Comparison of ENCODE assay signal across 8 cellular contexts in the genomic region with DNA sequence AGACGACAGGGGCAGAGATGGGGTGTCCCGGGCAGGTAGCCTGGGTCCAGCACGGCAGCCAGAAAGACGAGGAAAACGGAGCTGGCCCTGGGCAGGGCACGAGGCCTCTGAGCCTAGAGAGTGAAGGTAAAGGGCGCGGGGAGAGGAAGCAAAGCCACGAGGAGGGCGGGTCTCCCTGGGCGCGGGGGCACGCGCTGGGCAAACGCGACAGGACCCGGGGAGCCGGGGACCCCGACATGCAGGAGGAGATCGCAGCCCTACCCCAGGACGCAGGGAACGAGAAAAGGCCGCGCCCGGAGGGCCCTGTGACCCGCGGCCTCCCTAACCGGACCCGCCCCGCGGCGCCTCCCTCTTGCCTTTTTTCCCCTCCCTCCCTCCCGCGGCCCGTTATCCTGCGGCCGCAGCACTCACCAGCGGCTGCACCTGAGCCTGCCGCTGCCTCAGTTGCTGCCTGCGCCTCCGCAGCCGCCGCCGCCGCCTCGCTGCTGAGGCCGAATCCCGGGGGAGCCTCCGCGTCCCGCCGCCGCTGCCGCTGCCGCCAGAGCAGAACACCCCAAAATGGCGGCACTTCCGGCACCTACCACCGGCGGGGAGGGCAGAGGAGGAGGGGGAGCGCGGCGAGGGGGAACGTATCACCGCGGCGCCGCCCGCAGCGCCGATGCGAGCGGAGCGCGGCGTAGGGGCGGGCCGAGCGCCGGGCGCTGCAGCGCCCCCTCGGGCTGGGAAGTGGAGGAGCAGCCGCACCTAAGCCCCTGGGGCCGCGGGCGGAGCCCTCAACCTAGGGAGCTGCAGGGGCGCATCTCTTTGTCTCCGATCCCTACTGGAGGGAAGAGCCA. TPM values are rescaled to one million over a fixed set of nuclear protein-coding genes. Genes with fewer than 3 reads are reported as not detected.
A peak's percentile ranks its signal among the peaks of the same experiment; 100 is the strongest.
DNase-seq lines count a peak whose midpoint lies in the region; ATAC-seq and FAIRE-seq lines count a peak whose summit lies in the region.

A gene (minus strand): TSS at position 552 of the 836 bp plus-strand sequence. CDS start 53,609 bp downstream, outside the sequence.

- H3K79me1 ChIP-seq in mesenchymal stem cell (replicated peaks; ENCODE audit: low read length, poor library complexity, severe bottlenecking), result peaks cover 2% of the 10 kb centered on the region

- peaks cover 31 to 38% of the 10 kb centered on the region in 2 donors for H3K4me1 Mint-ChIP-seq in effector memory CD8-positive, alpha-beta T cell (ENCODE audit: low read depth in 2 of 2)

- peak within 1 kb of the TSS; percentile 97 to 100 for H3K18ac ChIP-seq in mesenchymal stem cell (ENCODE audit: low read depth in 1 of 2, low read length in 2 of 2)

- no peaks in the 10 kb centered on the region for H3K9me3 Mint-ChIP-seq in effector memory CD8-positive, alpha-beta T cell

- H3K27me3 Mint-ChIP-seq in effector memory CD8-positive, alpha-beta T cell, result no peaks in the 10 kb centered on the region

- peak within 1 kb of the TSS; percentile 98 for H2BK120ac ChIP-seq in mesenchymal stem cell (ENCODE audit: low read depth, low read length)

- peak within 1 kb of the TSS; percentile 86 for H3K4me2 ChIP-seq in mesenchymal stem cell (ENCODE audit: low read length, poor library complexity, severe bottlenecking)

- peak within 1 kb of the TSS; percentile 97 for H4K91ac ChIP-seq in mesenchymal stem cell (ENCODE audit: low read length)

- H2AFZ ChIP-seq in mesenchymal stem cell (ENCODE audit: low read depth, low read length), result peak within 1 kb of the TSS; percentile 8

- peak within 1 kb of the TSS in 1 of 2 experiments; percentile 96 for H3K14ac ChIP-seq in mesenchymal stem cell (ENCODE audit: low read length in 2 of 2)

- H3K27ac ChIP-seq in mesenchymal stem cell (ENCODE audit: low read length, poor library complexity, severe bottlenecking), result peak within 1 kb of the TSS; percentile 77

- H3K36me3 Mint-ChIP-seq in effector memory CD8-positive, alpha-beta T cell (ENCODE audit: insufficient read depth), result peaks cover 22% of the 10 kb centered on the region

- H3K4me3 Mint-ChIP-seq in effector memory CD8-positive, alpha-beta T cell, result peak within 1 kb of the TSS; percentile 98 to 99

- peak within 1 kb of the TSS in 1 of 2 experiments; percentile 79 for H2BK12ac ChIP-seq in mesenchymal stem cell (ENCODE audit: low read length in 2 of 2)

- no peak within 1 kb of the TSS for H2AK5ac ChIP-seq in mesenchymal stem cell (ENCODE audit: low read length, severe bottlenecking)

- no peaks in the 10 kb centered on the region for H3K27me3 ChIP-seq in mesenchymal stem cell (ENCODE audit: control insufficient read depth in 1 of 2, insufficient read depth in 1 of 2, low read length in 2 of 2)

- peak; percentile 91 for ATAC-seq in GM21367 (IDR thresholded peaks at IDR 0.05; ENCODE audit: unreplicated experiment)
- peak; percentile 92 for ATAC-seq in effector memory CD8-positive, alpha-beta T cell (replicated peaks)

- FAIRE-seq in HTR-8/SVneo (lab: Jason Lieb, UNC), result peak; percentile 74

- DNase-seq in Caki2 (ENCODE audit: low read depth), result peak; percentile 83
- DNase-seq in HTR-8/SVneo (ENCODE audit: insufficient read length, low spot score), result peak; percentile 83
- DNase-seq in NOMO-1 (lab: John Stamatoyannopoulos, UW; ENCODE audit: unreplicated experiment in 2 of 2), result peak; percentile 86 to 95
- DNase-seq in activated CD8-positive, alpha-beta memory T cell treated with anti-CD3 and anti-CD28 coated beads for 4 hours (ENCODE audit: low read depth in 2 of 2), result peak; percentile 79 to 83
- DNase-seq in effector memory CD8-positive, alpha-beta T cell, result peak; percentile 90 to 91 (median 90)
- DNase-seq in mesenchymal stem cell, result peak; percentile 90
- DNase-seq in stimulated activated CD8-positive, alpha-beta memory T cell treated with anti-CD3 and anti-CD28 coated beads, Interleukin-12 subunit alpha, Interleukin-12 subunit beta, amount 100 ng/mL, for 4 hours (ENCODE audit: low read depth), result peak; percentile 90

- peaks cover 4 to 6% of the 10 kb centered on the region in 2 experiments for H3K36me3 ChIP-seq in mesenchymal stem cell (ENCODE audit: control insufficient read depth in 1 of 2, insufficient read depth in 2 of 2, low read depth in 1 of 2, low read length in 2 of 2)

- WGBS in mesenchymal stem cell, result 1% methylated on average over 73 of the region's 88 CpGs

- H2BK15ac ChIP-seq in mesenchymal stem cell (ENCODE audit: low read depth, poor library complexity, severe bottlenecking), result peak within 1 kb of the TSS; percentile 95

- H4K8ac ChIP-seq in mesenchymal stem cell (ENCODE audit: low read length), result peak within 1 kb of the TSS; percentile 98

- in situ Hi-C loops in Caki2 (cut with HindIII; ENCODE audit: low pct_unique_long_range_greater_than_20kb, low sequenced_read_pairs), result no loop called here

- H3K4me3 ChIP-seq in mesenchymal stem cell (ENCODE audit: insufficient read depth in 1 of 2, low read depth in 1 of 2, low read length in 2 of 2), result peak within 1 kb of the TSS; percentile 97 to 99

- H3K4ac ChIP-seq in mesenchymal stem cell (ENCODE audit: low read depth in 1 of 2, low read length in 2 of 2), result peak within 1 kb of the TSS; percentile 91 to 95

- peak within 1 kb of the TSS; percentile 95 to 96 for H3K27ac Mint-ChIP-seq in effector memory CD8-positive, alpha-beta T cell

- peak within 1 kb of the TSS; percentile 99 for H3K9ac ChIP-seq in mesenchymal stem cell (ENCODE audit: low read length)

- H3K4me1 ChIP-seq in mesenchymal stem cell (ENCODE audit: control insufficient read depth, insufficient read depth, low read depth, low read length), result peaks cover 7% of the 10 kb centered on the region

- peak within 1 kb of the TSS in 1 of 2 experiments; percentile 98 for H3K23ac ChIP-seq in mesenchymal stem cell (ENCODE audit: low read length in 2 of 2)

- peak within 1 kb of the TSS; percentile 45 for H2BK5ac ChIP-seq in mesenchymal stem cell (ENCODE audit: low read depth, low read length, poor library complexity, severe bottlenecking)

- H3K9me3 ChIP-seq in mesenchymal stem cell (ENCODE audit: control insufficient read depth, low read length), result no peaks in the 10 kb centered on the region

RNA-seq across cellular contexts. Expression of the gene that starts here (rescaled TPM):
- 39.8 and 99.7 TPM in 2 replicates for total RNA-seq in Caki2 (2014; rRNA removed; shearing (Covaris generic); ENCODE audit: low replicate concordance)
- polyA plus RNA-seq in mesenchymal stem cell (2013, experiment 1 of 2), result 44.3 TPM
- polyA plus RNA-seq in mesenchymal stem cell (2013, experiment 2 of 2), result 44.0 TPM

Comparison
In these comparisons a context has a peak if more than half of its experiments do, and no peak if none do; other contexts are left out.
1. Peak in every context shown above with its lines: DNase-seq, ATAC-seq, H3K4me3 ChIP-seq and H3K27ac ChIP-seq.